In the genomic region with DNA sequence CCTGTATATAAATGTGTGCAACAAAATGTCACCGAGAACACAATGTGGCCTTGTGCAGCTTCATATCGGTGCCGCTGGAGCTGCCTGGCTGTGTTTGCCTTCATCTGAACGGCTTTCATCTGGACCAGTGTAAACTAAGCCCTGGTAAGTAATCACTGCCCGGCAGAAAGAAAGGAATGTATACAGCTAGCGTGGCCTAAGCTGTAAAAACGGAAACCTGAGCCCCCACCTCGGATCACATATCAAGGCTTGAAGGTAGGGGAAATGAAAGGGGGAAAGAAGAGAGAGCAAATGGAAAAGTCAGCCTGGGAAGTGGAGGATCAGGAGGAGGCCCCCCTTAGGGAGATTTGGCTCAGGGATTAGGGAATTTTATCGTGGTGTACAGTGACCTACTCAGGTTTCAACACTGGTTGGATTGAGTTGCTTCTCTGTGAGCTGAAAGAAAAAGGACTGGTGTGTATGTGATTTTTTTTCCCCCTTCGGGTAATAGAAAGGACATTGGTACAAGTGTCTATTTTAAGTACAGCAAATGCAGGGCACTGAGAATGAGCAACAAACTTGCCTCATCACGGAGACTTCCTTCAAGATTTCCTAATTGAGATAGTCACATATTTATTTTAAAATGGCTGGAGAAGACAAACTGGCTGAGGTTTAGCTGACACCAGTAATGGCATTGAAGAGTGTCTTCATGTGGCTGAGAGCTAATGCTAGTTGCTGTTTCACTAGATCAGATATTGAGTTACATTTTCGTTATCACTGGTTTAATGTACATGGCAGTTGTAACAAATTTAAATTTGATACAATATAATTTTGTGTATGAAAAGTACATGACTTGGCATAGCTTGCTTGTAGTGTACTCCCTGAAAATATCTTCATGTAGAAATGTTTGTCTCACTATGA, we compare ENCODE assay signal across 9 cellular contexts. TPM values are rescaled to one million over a fixed set of nuclear protein-coding genes. Genes with fewer than 3 reads are reported as not detected.
DNase-seq lines count a peak whose midpoint lies in the region; ATAC-seq lines count a peak whose summit lies in the region.
"Had no signal": no experiment of that assay in that cellular context is flagged by ENCODE, and none has a peak within 500 bp of the region (broad histone marks: within the 10 kb centered on the region; RNA-seq: fewer than 3 reads in every experiment).

No MANE protein-coding gene starts in this region.

- no peak for ATAC-seq in activated T-helper 17 cell treated with anti-CD3 and anti-CD28 coated beads, Interleukin-2, amount 50 U/mL, for 72 hours (replicated peaks)

- CTCF ChIA-PET in activated CD4-positive, alpha-beta T cell treated with anti-CD3 and anti-CD28 coated beads, Interleukin-2, amount 10 ng/mL, durations not matched to agents 7 days and 5 days (lab: Charles Lee), result interaction anchor here (0.6 to 1.3 kb wide), 2 partner anchors 133 to 656 kb away, joined by 3 read pairs; no protein-coding TSS in a partner anchor

- H3K27ac ChIP-seq in angular gyrus (ENCODE audit: low read depth, low read length) (peak overlapping the region; percentile 74), urinary bladder (ENCODE audit: low read depth) (no peak overlapping the region)

- no peaks in the 10 kb centered on the region for H3K36me3 ChIP-seq in urinary bladder (ENCODE audit: insufficient read depth)

- no peaks in the 10 kb centered on the region for H3K4me1 ChIP-seq in urinary bladder (ENCODE audit: insufficient read depth)

- POLR2A ChIA-PET in activated CD4-positive, alpha-beta T cell treated with anti-CD3 and anti-CD28 coated beads, Interleukin-2, amount 10 ng/mL, durations not matched to agents 7 days and 5 days (lab: Charles Lee), result no interaction called here

- H3K27me3 Mint-ChIP-seq in activated CD4-positive, alpha-beta T cell treated with anti-CD3 and anti-CD28 coated beads, Interleukin-2, amount 10 ng/mL, durations not matched to agents 24 days and 14 days, result peaks cover 33% of the 10 kb centered on the region
- H3K27me3 Mint-ChIP-seq in activated CD4-positive, alpha-beta T cell treated with anti-CD3 and anti-CD28 coated beads, Interleukin-2, amount 10 ng/mL, durations not matched to agents 7 days and 5 days, result peaks cover 45% of the 10 kb centered on the region
- peaks cover 18% of the 10 kb centered on the region for H3K27me3 Mint-ChIP-seq in activated T-helper 17 cell treated with anti-CD3 and anti-CD28 coated beads, Interleukin-2, amount 50 U/mL, for 72 hours

- no peaks in the 10 kb centered on the region for H3K9me3 Mint-ChIP-seq in activated CD4-positive, alpha-beta T cell treated with anti-CD3 and anti-CD28 coated beads, Interleukin-2, amount 10 ng/mL, durations not matched to agents 24 days and 14 days
- no peaks in the 10 kb centered on the region for H3K9me3 Mint-ChIP-seq in activated CD4-positive, alpha-beta T cell treated with anti-CD3 and anti-CD28 coated beads, Interleukin-2, amount 10 ng/mL, durations not matched to agents 7 days and 5 days
- no peaks in the 10 kb centered on the region for H3K9me3 Mint-ChIP-seq in activated T-helper 17 cell treated with anti-CD3 and anti-CD28 coated beads, Interleukin-2, amount 50 U/mL, for 72 hours

- no peaks in the 10 kb centered on the region for H3K36me3 Mint-ChIP-seq in activated CD4-positive, alpha-beta T cell treated with anti-CD3 and anti-CD28 coated beads, Interleukin-2, amount 10 ng/mL, durations not matched to agents 24 days and 14 days (ENCODE audit: low read depth)
- H3K36me3 Mint-ChIP-seq in activated CD4-positive, alpha-beta T cell treated with anti-CD3 and anti-CD28 coated beads, Interleukin-2, amount 10 ng/mL, durations not matched to agents 7 days and 5 days (ENCODE audit: low read depth), result no peaks in the 10 kb centered on the region
- peaks cover 6% of the 10 kb centered on the region for H3K36me3 Mint-ChIP-seq in activated T-helper 17 cell treated with anti-CD3 and anti-CD28 coated beads, Interleukin-2, amount 50 U/mL, for 72 hours (ENCODE audit: low read depth)

- peaks cover 16% of the 10 kb centered on the region for H3K4me1 Mint-ChIP-seq in activated CD4-positive, alpha-beta T cell treated with anti-CD3 and anti-CD28 coated beads, Interleukin-2, amount 10 ng/mL, durations not matched to agents 24 days and 14 days
- H3K4me1 Mint-ChIP-seq in activated CD4-positive, alpha-beta T cell treated with anti-CD3 and anti-CD28 coated beads, Interleukin-2, amount 10 ng/mL, durations not matched to agents 7 days and 5 days, result peaks cover 15% of the 10 kb centered on the region
- H3K4me1 Mint-ChIP-seq in activated T-helper 17 cell treated with anti-CD3 and anti-CD28 coated beads, Interleukin-2, amount 50 U/mL, for 72 hours, result peaks cover 11% of the 10 kb centered on the region

- no peak overlapping the region for H3K4me3 Mint-ChIP-seq in activated CD4-positive, alpha-beta T cell treated with anti-CD3 and anti-CD28 coated beads, Interleukin-2, amount 10 ng/mL, durations not matched to agents 24 days and 14 days
- H3K4me3 Mint-ChIP-seq in activated CD4-positive, alpha-beta T cell treated with anti-CD3 and anti-CD28 coated beads, Interleukin-2, amount 10 ng/mL, durations not matched to agents 7 days and 5 days, result no peak overlapping the region
- H3K4me3 Mint-ChIP-seq in activated T-helper 17 cell treated with anti-CD3 and anti-CD28 coated beads, Interleukin-2, amount 50 U/mL, for 72 hours, result no peak overlapping the region

- intact Hi-C loops in activated CD4-positive, alpha-beta T cell treated with anti-CD3 and anti-CD28 coated beads, Interleukin-2, amount 10 ng/mL, durations not matched to agents 24 days and 14 days (cut with micrococcal nuclease), result loop anchor here (5.0 to 10.0 kb wide), 3 partner anchors 141 to 674 kb away; partner anchors contain the start of gene NR2E1

- WGBS in urinary bladder, result 24% methylated on average over 12 of the region's 12 CpGs

- peak; percentile 44 for DNase-seq in activated CD4-positive, alpha-beta T cell treated with anti-CD3 and anti-CD28 coated beads, Interleukin-2, amount 10 ng/mL, durations not matched to agents 24 days and 14 days
- no peak for DNase-seq in activated CD4-positive, alpha-beta T cell treated with anti-CD3 and anti-CD28 coated beads, Interleukin-2, amount 10 ng/mL, durations not matched to agents 7 days and 5 days
- DNase-seq in islet precursor cell (peak; percentile 61), KG1 (lab: John Stamatoyannopoulos, UW) (no peak)
- no peak for DNase-seq in activated CD4-positive, CD25-positive, alpha-beta regulatory T cell (lab: John Stamatoyannopoulos, UW)
- DNase-seq: activated CD8-positive, alpha-beta memory T cell treated with anti-CD3 and anti-CD28 coated beads, Interleukin-2, amount 50 U/mL, for 48 hours had no signal

- H3K27ac Mint-ChIP-seq in activated CD4-positive, alpha-beta T cell treated with anti-CD3 and anti-CD28 coated beads, Interleukin-2, amount 10 ng/mL, durations not matched to agents 24 days and 14 days, result no peak overlapping the region
- H3K27ac Mint-ChIP-seq in activated CD4-positive, alpha-beta T cell treated with anti-CD3 and anti-CD28 coated beads, Interleukin-2, amount 10 ng/mL, durations not matched to agents 7 days and 5 days, result no peak overlapping the region
- H3K27ac Mint-ChIP-seq in activated T-helper 17 cell treated with anti-CD3 and anti-CD28 coated beads, Interleukin-2, amount 50 U/mL, for 72 hours, result no peak overlapping the region

- H3K4me3 ChIP-seq in urinary bladder (ENCODE audit: low read depth, low read length), result peak overlapping the region; percentile 21

RNA-seq across cellular contexts. Expression of gene SOBP, which starts 3.5 kb away (rescaled TPM):
- 0.09 and 0.26 TPM in 2 replicates for total RNA-seq in activated CD4-positive, alpha-beta T cell treated with anti-CD3 and anti-CD28 coated beads, Interleukin-2, amount 10 ng/mL, durations not matched to agents 24 days and 14 days
- total RNA-seq in activated CD4-positive, alpha-beta T cell treated with anti-CD3 and anti-CD28 coated beads, Interleukin-2, amount 10 ng/mL, durations not matched to agents 7 days and 5 days, result under 1 TPM; 0.27 to 0.31 TPM
- 27.7 TPM for total RNA-seq in urinary bladder
- 15.3 TPM for polyA plus RNA-seq in urinary bladder
- total RNA-seq in activated T-helper 17 cell treated with anti-CD3 and anti-CD28 coated beads, Interleukin-2, amount 50 U/mL, for 72 hours, result under 1 TPM in 1 of 2 donors, not detected in 1; 0.06 TPM

RNA-seq across cellular contexts. Expression of gene PDSS2, which starts 34.0 kb away (rescaled TPM):
- total RNA-seq in activated CD4-positive, alpha-beta T cell treated with anti-CD3 and anti-CD28 coated beads, Interleukin-2, amount 10 ng/mL, durations not matched to agents 24 days and 14 days, result 13.3 and 14.2 TPM in 2 replicates
- total RNA-seq in activated CD4-positive, alpha-beta T cell treated with anti-CD3 and anti-CD28 coated beads, Interleukin-2, amount 10 ng/mL, durations not matched to agents 7 days and 5 days, result 10 to 100 TPM; 10.9 to 13.9 TPM
- total RNA-seq in urinary bladder, result 22.6 TPM
- 11.1 TPM for polyA plus RNA-seq in urinary bladder
- total RNA-seq in activated T-helper 17 cell treated with anti-CD3 and anti-CD28 coated beads, Interleukin-2, amount 50 U/mL, for 72 hours, result 10 to 100 TPM; 10.4 to 13.6 TPM

Comparison
In these comparisons a context has a peak if more than half of its experiments do, and no peak if none do; other contexts are left out.
1. DNase-seq: peak in activated CD4-positive, alpha-beta T cell treated with anti-CD3 and anti-CD28 coated beads, Interleukin-2, amount 10 ng/mL, durations not matched to agents 24 days and 14 days (single experiment) and islet precursor cell (single experiment); none in activated CD4-positive, alpha-beta T cell treated with anti-CD3 and anti-CD28 coated beads, Interleukin-2, amount 10 ng/mL, durations not matched to agents 7 days and 5 days (single experiment), KG1 (single experiment) and activated CD4-positive, CD25-positive, alpha-beta regulatory T cell (0 of 4).
2. RNA of gene SOBP, which starts 3.5 kb away (total RNA-seq): 27.7 TPM in urinary bladder (single experiment); 0.27 to 0.31 TPM in activated CD4-positive, alpha-beta T cell treated with anti-CD3 and anti-CD28 coated beads, Interleukin-2, amount 10 ng/mL, durations not matched to agents 7 days and 5 days, 0.09 to 0.26 TPM in activated CD4-positive, alpha-beta T cell treated with anti-CD3 and anti-CD28 coated beads, Interleukin-2, amount 10 ng/mL, durations not matched to agents 24 days and 14 days and 0.06 TPM in activated T-helper 17 cell treated with anti-CD3 and anti-CD28 coated beads, Interleukin-2, amount 50 U/mL, for 72 hours; every median in the first group is over 10 times any median in the second.